In genomic region chr15:40955930-40956542, GRCh38 we compare ENCODE assay signal across 11 cellular contexts. TPM values are rescaled to one million over a fixed set of nuclear protein-coding genes. Genes with fewer than 3 reads are reported as not detected.
DNase-seq lines count a peak whose midpoint lies in the region; ATAC-seq, FAIRE-seq and TF ChIP-seq lines count a peak whose summit lies in the region.
"Had no signal": no experiment of that assay in that cellular context is flagged by ENCODE, and none has a peak within 500 bp of the region (broad histone marks: within the 10 kb centered on the region; RNA-seq: fewer than 3 reads in every experiment).

No MANE protein-coding gene starts in this region.

- H3K79me2 ChIP-seq in keratinocyte (ENCODE audit: control insufficient read depth, insufficient read depth, low read length): no peaks in the 10 kb centered on the region

- H3K27ac ChIP-seq in heart right ventricle (peak overlapping the region in 8 of 10 donors; percentile 35 to 86 (median 76)), keratinocyte (ENCODE audit: control insufficient read depth, insufficient read depth, low read length) (no peak overlapping the region), aorta (ENCODE audit: low read depth in 1 of 2, low read length in 2 of 2) (peak overlapping the region; percentile 67 to 83)

- peaks cover 21% of the 10 kb centered on the region for H3K36me3 Mint-ChIP-seq in activated CD8-positive, alpha-beta T cell treated with anti-CD3 and anti-CD28 coated beads, Interleukin-2, amount 10 ng/mL, durations not matched to agents 7 days and 5 days (ENCODE audit: low read depth)

- no peak overlapping the region for H3K4me3 ChIP-seq in heart right ventricle
- no peak overlapping the region for H3K4me3 ChIP-seq in keratinocyte (ENCODE audit: control insufficient read depth in 2 of 3, extremely low read depth in 1 of 3, insufficient read depth in 2 of 3, low read depth in 1 of 3, low read length in 3 of 3)
- no peak overlapping the region for H3K4me3 ChIP-seq in aorta (ENCODE audit: low read length in 2 of 2)

- peak overlapping the region; percentile 8 for H3K4me2 ChIP-seq in keratinocyte (ENCODE audit: control insufficient read depth, extremely low read depth, insufficient read depth, low read depth, low read length)

- H3K4me3 Mint-ChIP-seq in activated CD8-positive, alpha-beta T cell treated with anti-CD3 and anti-CD28 coated beads, Interleukin-2, amount 10 ng/mL, durations not matched to agents 7 days and 5 days: no peak overlapping the region

- WGBS in heart right ventricle, 2 donors: 66 to 74% methylated on average over 3 of the region's 3 CpGs
- WGBS in aorta, 2 donors: 14 to 29% methylated on average over 3 of the region's 3 CpGs

- CTCF ChIA-PET in activated CD8-positive, alpha-beta T cell treated with anti-CD3 and anti-CD28 coated beads, Interleukin-2, amount 10 ng/mL, durations not matched to agents 7 days and 5 days (lab: Charles Lee): interaction anchor here (7.2 kb wide), 1 partner anchor 15 kb away, joined by 67 read pairs; no protein-coding TSS in a partner anchor

- H3K4me1 Mint-ChIP-seq in activated CD8-positive, alpha-beta T cell treated with anti-CD3 and anti-CD28 coated beads, Interleukin-2, amount 10 ng/mL, durations not matched to agents 7 days and 5 days (ENCODE audit: low read depth): peaks cover 39% of the 10 kb centered on the region

- H3K27me3 ChIP-seq in heart right ventricle (no peaks in the 10 kb centered on the region), keratinocyte (ENCODE audit: control insufficient read depth, extremely low read depth, insufficient read depth, low read length) (no peaks in the 10 kb centered on the region), aorta (ENCODE audit: control insufficient read depth in 1 of 2, insufficient read depth in 2 of 2, low read length in 1 of 2) (no peaks in the 10 kb centered on the region)

- H3K4me1 ChIP-seq in heart right ventricle: peaks cover 4 to 62% (median 22%) of the 10 kb centered on the region in 9 donors
- H3K4me1 ChIP-seq in keratinocyte (ENCODE audit: control insufficient read depth, extremely low read depth, insufficient read depth, low read length): peaks cover 20% of the 10 kb centered on the region
- H3K4me1 ChIP-seq in aorta (ENCODE audit: control insufficient read depth in 1 of 2, insufficient read depth in 2 of 2, low read length in 2 of 2): peaks cover 0 to 4% of the 10 kb centered on the region in 2 donors

- H3K9me3 ChIP-seq in heart right ventricle (no peaks in the 10 kb centered on the region), keratinocyte (ENCODE audit: control insufficient read depth, low read depth, low read length) (no peaks in the 10 kb centered on the region), aorta (ENCODE audit: control insufficient read depth, low read length) (no peaks in the 10 kb centered on the region)

- dilution Hi-C loops in keratinocyte (cut with MboI; ENCODE audit: extremely low pct_ligation_motif_present, low sequenced_read_pairs): no loop called here

- peaks cover 3% of the 10 kb centered on the region for H4K20me1 ChIP-seq in keratinocyte (ENCODE audit: control insufficient read depth, extremely low read depth, insufficient read depth, low read length)

- no peaks in the 10 kb centered on the region for H3K27me3 Mint-ChIP-seq in activated CD8-positive, alpha-beta T cell treated with anti-CD3 and anti-CD28 coated beads, Interleukin-2, amount 10 ng/mL, durations not matched to agents 7 days and 5 days (ENCODE audit: low read depth)

- H3K9me3 Mint-ChIP-seq in activated CD8-positive, alpha-beta T cell treated with anti-CD3 and anti-CD28 coated beads, Interleukin-2, amount 10 ng/mL, durations not matched to agents 7 days and 5 days (ENCODE audit: insufficient read depth): no peaks in the 10 kb centered on the region

- TF ChIP-seq CTCF in heart right ventricle (IDR thresholded peaks at IDR 0.05) (no peak), keratinocyte (optimal IDR thresholded peaks at IDR 0.05 in 1 of 3, IDR thresholded peaks at IDR 0.05 in 1 of 3, conservative IDR thresholded peaks at IDR 0.05 in 1 of 3; ENCODE audit: extremely low read depth in 1 of 3, insufficient read depth in 2 of 3, low read length in 3 of 3) (no peak)

- H3K27ac Mint-ChIP-seq in activated CD8-positive, alpha-beta T cell treated with anti-CD3 and anti-CD28 coated beads, Interleukin-2, amount 10 ng/mL, durations not matched to agents 7 days and 5 days: peak overlapping the region; percentile 43

- H2AFZ ChIP-seq in keratinocyte (ENCODE audit: control insufficient read depth, low read length): no peak overlapping the region

- no peak overlapping the region for H3K9ac ChIP-seq in keratinocyte (ENCODE audit: control insufficient read depth, extremely low read depth, insufficient read depth, low read length)

- peak in 4 of 8 donors; percentile 2 to 23 (median 20) for ATAC-seq in heart right ventricle
- ATAC-seq in left cardiac atrium: no peak
- no peak for ATAC-seq in activated CD8-positive, alpha-beta T cell treated with anti-CD3 and anti-CD28 coated beads, Interleukin-2, amount 10 ng/mL, durations not matched to agents 7 days and 5 days
- ATAC-seq in aorta (ENCODE audit: low FRiP score): no peak
- no peak for ATAC-seq in GM19452 (IDR thresholded peaks at IDR 0.05; ENCODE audit: unreplicated experiment)

- H3K9me1 ChIP-seq in keratinocyte (ENCODE audit: control insufficient read depth, extremely low read depth, insufficient read depth, low read length): no peaks in the 10 kb centered on the region

- POLR2A ChIA-PET in activated CD8-positive, alpha-beta T cell treated with anti-CD3 and anti-CD28 coated beads, Interleukin-2, amount 10 ng/mL, durations not matched to agents 7 days and 5 days (lab: Charles Lee): no interaction called here

- no peak for DNase-seq in heart right ventricle
- no peak for DNase-seq in left cardiac atrium
- DNase-seq in activated CD8-positive, alpha-beta T cell treated with anti-CD3 and anti-CD28 coated beads, Interleukin-2, amount 10 ng/mL, durations not matched to agents 7 days and 5 days: no peak
- no peak for DNase-seq in keratinocyte (ENCODE audit: low read depth, low spot score)
- peak in 1 of 2 donors; percentile 69 for DNase-seq in aorta
- DNase-seq in stimulated activated CD4-positive, alpha-beta T cell treated with anti-CD3 and anti-CD28 coated beads, Interleukin-2, amount 100 ng/mL, for 24 hours: no peak
- DNase-seq in NCI-H446 (lab: John Stamatoyannopoulos, UW): no peak
- DNase-seq: activated CD4-positive, CD25-positive, alpha-beta regulatory T cell; hypothalamus; NCI-H2171 treated with DMSO at 0.1 percent for 48 hours had no signal

- no peaks in the 10 kb centered on the region for H3K36me3 ChIP-seq in heart right ventricle
- peaks cover 4 to 15% of the 10 kb centered on the region in 2 experiments for H3K36me3 ChIP-seq in keratinocyte (ENCODE audit: control insufficient read depth in 2 of 2, extremely low read depth in 1 of 2, insufficient read depth in 2 of 2, low read length in 2 of 2)
- no peaks in the 10 kb centered on the region for H3K36me3 ChIP-seq in aorta (ENCODE audit: control insufficient read depth in 1 of 2, insufficient read depth in 2 of 2, low read length in 1 of 2)

- no peak for FAIRE-seq in keratinocyte (lab: Jason Lieb, UNC)

- intact Hi-C loops in heart right ventricle (cut with DNase I): no loop called here
- intact Hi-C loops in left cardiac atrium (cut with DNase I): no loop called here
- intact Hi-C loops in aorta (cut with DNase I): no loop called here

RNA-seq across cellular contexts. Expression of gene CHAC1, which starts 2.8 kb away (rescaled TPM):
- 1 to 10 TPM in 7 of 10 donors, under 1 TPM in 3; 0.31 to 4.8 (median 1.7) TPM for total RNA-seq in heart right ventricle
- polyA plus RNA-seq in heart right ventricle: 1 to 10 TPM; 1.7 to 7.6 TPM
- total RNA-seq in left cardiac atrium: 1 to 10 TPM; 2.6 to 3.3 TPM
- total RNA-seq in activated CD8-positive, alpha-beta T cell treated with anti-CD3 and anti-CD28 coated beads, Interleukin-2, amount 10 ng/mL, durations not matched to agents 7 days and 5 days: 1 to 10 TPM; 8.3 to 8.9 TPM
- 6.4 to 7.2 TPM (median 6.9 TPM) in 3 replicates for polyA plus RNA-seq in keratinocyte
- polyA plus RNA-seq in keratinocyte (2011; ENCODE audit: low read depth): 8.1 TPM
- polyA plus RNA-seq in keratinocyte (2011; cell fraction: cytosol; rRNA removed): 6.5 and 7.4 TPM in 2 replicates
- polyA plus RNA-seq in keratinocyte (2011; cell fraction: nucleus; rRNA removed): 12.4 and 12.8 TPM in 2 replicates
- polyA plus RNA-seq in keratinocyte (2012; ENCODE audit: low replicate concordance): 5.7 and 41.9 TPM in 2 replicates
- 3.6 to 4.4 TPM (median 4.1 TPM) in 3 replicates for polyA minus RNA-seq in keratinocyte
- polyA minus RNA-seq in keratinocyte (2011; cell fraction: cytosol; rRNA and poly(A)+ RNA removed): 15.9 TPM
- polyA minus RNA-seq in keratinocyte (2011; cell fraction: nucleus; rRNA and poly(A)+ RNA removed): 7.1 and 11.8 TPM in 2 replicates
- total RNA-seq in aorta: 1 to 10 TPM; 2.1 to 5.3 TPM
- polyA plus RNA-seq in aorta: 1 to 10 TPM; 1.2 to 4.5 TPM

RNA-seq across cellular contexts. Expression of gene DLL4, which starts 26.9 kb away (rescaled TPM):
- total RNA-seq in heart right ventricle (10 to 100 TPM in 8 of 10 donors, 1 to 10 TPM in 2; 6.5 to 24.8 (median 16.6) TPM), left cardiac atrium (1 to 10 TPM; 8.5 to 9.2 TPM), aorta (10 to 100 TPM in 1 of 2 donors, 1 to 10 TPM in 1; 9.7 to 28.4 TPM)
- polyA plus RNA-seq in heart right ventricle (10 to 100 TPM in 1 of 2 donors, 1 to 10 TPM in 1; 8.7 to 10.2 TPM), keratinocyte (not detected in 3 replicates), aorta (under 1 TPM; 0.20 to 0.38 TPM)
- total RNA-seq in activated CD8-positive, alpha-beta T cell treated with anti-CD3 and anti-CD28 coated beads, Interleukin-2, amount 10 ng/mL, durations not matched to agents 7 days and 5 days: not detected
- polyA plus RNA-seq in keratinocyte (2011; ENCODE audit: low read depth): not detected
- not detected in 2 replicates for polyA plus RNA-seq in keratinocyte (2011; cell fraction: cytosol; rRNA removed)
- 0.15 TPM in 1 of 2 replicates, not detected in the other for polyA plus RNA-seq in keratinocyte (2011; cell fraction: nucleus; rRNA removed)
- polyA plus RNA-seq in keratinocyte (2012; ENCODE audit: low replicate concordance): 0.07 TPM in 1 of 2 replicates, not detected in the other
- not detected in 3 replicates for polyA minus RNA-seq in keratinocyte
- not detected for polyA minus RNA-seq in keratinocyte (2011; cell fraction: cytosol; rRNA and poly(A)+ RNA removed)
- polyA minus RNA-seq in keratinocyte (2011; cell fraction: nucleus; rRNA and poly(A)+ RNA removed): not detected in 2 replicates

Comparison
In these comparisons a context has a peak if more than half of its experiments do, and no peak if none do; other contexts are left out.
1. RNA of gene DLL4, which starts 26.9 kb away (total RNA-seq): 9.7 to 28.4 TPM in aorta, 6.5 to 24.8 TPM in heart right ventricle and 8.5 to 9.2 TPM in left cardiac atrium; not detected in activated CD8-positive, alpha-beta T cell treated with anti-CD3 and anti-CD28 coated beads, Interleukin-2, amount 10 ng/mL, durations not matched to agents 7 days and 5 days; every median in the first group is over 4 times any median in the second.